In genomic region chr3:169060037-169060436, GRCh38 we compare ENCODE assay signal across 16 cellular contexts.
DNase-seq lines count a peak whose midpoint lies in the region; ATAC-seq and TF ChIP-seq lines count a peak whose summit lies in the region.
"Had no signal": no experiment of that assay in that cellular context is flagged by ENCODE, and none has a peak within 500 bp of the region (broad histone marks: within the 10 kb centered on the region; RNA-seq: fewer than 3 reads in every experiment).

No MANE protein-coding gene starts in this region.

- H3K36me3 ChIP-seq in BJ (ENCODE audit: control insufficient read depth, insufficient read depth, low read length), result no peaks in the 10 kb centered on the region
- no peaks in the 10 kb centered on the region for H3K36me3 ChIP-seq in IMR-90 (ENCODE audit: control insufficient read depth, insufficient read depth, low read length)
- H3K36me3 ChIP-seq in aorta (ENCODE audit: control insufficient read depth in 1 of 2, insufficient read depth in 2 of 2, low read length in 1 of 2), result no peaks in the 10 kb centered on the region
- H3K36me3 ChIP-seq: pancreas had no signal

- TF ChIP-seq RAD21 in IMR-90 (IDR thresholded peaks at IDR 0.05; ENCODE audit: low read length), result no peak

- no peaks in the 10 kb centered on the region for H4K20me1 ChIP-seq in IMR-90 (ENCODE audit: insufficient read depth, low read length)

- no peak overlapping the region for H3K27ac ChIP-seq in IMR-90 (ENCODE audit: insufficient read depth, low read length)
- H3K27ac ChIP-seq in VCaP, result no peak overlapping the region
- H3K27ac ChIP-seq in aorta (ENCODE audit: low read depth in 1 of 2, low read length in 2 of 2), result no peak overlapping the region
- H3K27ac ChIP-seq: HL-60, KMS-11, pancreas had no signal

- no peak overlapping the region for H2AFZ ChIP-seq in IMR-90 (replicated peaks; ENCODE audit: low read length, poor library complexity)

- 80% methylated on average over 1 of the region's 3 CpGs; no CpG with 5 or more reads in 1 of the 2 experiments for WGBS in IMR-90 (ENCODE audit: extremely low coverage in 2 of 2, insufficient read length in 1 of 2), 2 experiments
- WGBS in aorta, 2 donors, result 73 to 86% methylated on average over 3 of the region's 3 CpGs

- no peak overlapping the region for H4K5ac ChIP-seq in IMR-90 (ENCODE audit: low read depth, low read length)

- H3K4ac ChIP-seq in IMR-90 (ENCODE audit: low read depth, low read length), result no peak overlapping the region

- H4K91ac ChIP-seq in IMR-90 (ENCODE audit: insufficient read depth, low read depth, low read length), result no peak overlapping the region

- intact Hi-C loops in IMR-90 (cut with micrococcal nuclease), result no loop called here
- intact Hi-C loops in sciatic nerve (cut with DNase I), result no loop called here
- intact Hi-C loops in aorta (cut with DNase I), result no loop called here

- H2BK20ac ChIP-seq in IMR-90 (ENCODE audit: low read depth, low read length), result no peak overlapping the region

- POLR2A ChIA-PET in BJ (lab: Charles Lee) (no interaction called here), IMR-90 (lab: Charles Lee; ENCODE audit: unreplicated experiment) (no interaction called here)

- no peak overlapping the region for H3K14ac ChIP-seq in IMR-90 (replicated peaks; ENCODE audit: low read depth, low read length)

- CTCF ChIA-PET in BJ (lab: Yijun Ruan, JAX), result interaction anchor here (0.9 to 2.3 kb wide), 5 partner anchors 9 to 609 kb away, joined by 3 to 7 read pairs (median 5); no protein-coding TSS in a partner anchor
- CTCF ChIA-PET in IMR-90 (lab: Yijun Ruan, JAX), result interaction anchor here (0.7 to 2.3 kb wide), 3 partner anchors 12 to 609 kb away, joined by 4 to 7 read pairs (median 4); no protein-coding TSS in a partner anchor

- no peak overlapping the region for H3K4me2 ChIP-seq in IMR-90 (ENCODE audit: low read depth, low read length)
- H3K4me2 ChIP-seq: KMS-11 had no signal

- no peak overlapping the region for H2BK120ac ChIP-seq in IMR-90 (ENCODE audit: low read depth, low read length)

- H3K18ac ChIP-seq in IMR-90 (ENCODE audit: low read depth, low read length), result no peak overlapping the region

- H2AK9ac ChIP-seq in IMR-90 (replicated peaks; ENCODE audit: low read depth, low read length, poor library complexity), result no peak overlapping the region

- H3K4me1 ChIP-seq in IMR-90 (ENCODE audit: control insufficient read depth, insufficient read depth, low read length) (no peaks in the 10 kb centered on the region), aorta (ENCODE audit: control insufficient read depth in 1 of 2, insufficient read depth in 2 of 2, low read length in 2 of 2) (no peaks in the 10 kb centered on the region)
- H3K4me1 ChIP-seq: pancreas had no signal

- no peak overlapping the region for H2AK5ac ChIP-seq in IMR-90 (ENCODE audit: low read depth, low read length)

- no peak for DNase-seq in BJ (ENCODE audit: low read depth)
- peak; percentile 13 for DNase-seq in IMR-90
- DNase-seq in fibroblast of the aortic adventitia (ENCODE audit: low read depth), result peak; percentile 20
- no peak for DNase-seq in GM19240 (ENCODE audit: insufficient read length, low spot score)
- DNase-seq in sciatic nerve (ENCODE audit: low spot score), result no peak
- no peak for DNase-seq in aorta
- DNase-seq: activated CD8-positive, alpha-beta T cell treated with anti-CD3 and anti-CD28 coated beads, Interleukin-2, amount 10 ng/mL, durations not matched to agents 7 days and 5 days; activated naive CD8-positive, alpha-beta T cell treated with anti-CD3 and anti-CD28 coated beads, Interleukin-2, amount 50 U/mL, for 24 hours; central memory CD4-positive, alpha-beta T cell; NCI-H1417 treated with DMSO at 0.1 percent for 48 hours; pancreas; stimulated activated CD4-positive, alpha-beta T cell treated with anti-CD3 and anti-CD28 coated beads, Interleukin-4, amount 100 ng/mL, for 4 hours had no signal

- H3K56ac ChIP-seq in IMR-90 (ENCODE audit: extremely low read depth, insufficient read depth, low read length), result no peak overlapping the region

- no peak overlapping the region for H4K8ac ChIP-seq in IMR-90 (ENCODE audit: low read depth in 2 of 2, low read length in 2 of 2)

- H2BK5ac ChIP-seq in IMR-90 (ENCODE audit: low read depth, low read length, poor library complexity, severe bottlenecking), result no peak overlapping the region

- H3K4me3 ChIP-seq in BJ (ENCODE audit: low read depth, low read length) (no peak overlapping the region), IMR-90 (ENCODE audit: insufficient read depth, low read depth, low read length) (no peak overlapping the region), fibroblast of the aortic adventitia (ENCODE audit: low read depth, low read length) (no peak overlapping the region), aorta (ENCODE audit: low read length in 2 of 2) (no peak overlapping the region)
- H3K4me3 ChIP-seq: pancreas had no signal

- H2BK15ac ChIP-seq in IMR-90 (ENCODE audit: low read depth, low read length), result no peak overlapping the region

- BruUV-seq in IMR-90 (replicated peaks; lab: Mats Ljungman, UMichigan), result no TSS peak

- no peaks in the 10 kb centered on the region for H3K79me1 ChIP-seq in IMR-90 (ENCODE audit: low read depth in 1 of 2, low read length in 2 of 2)

- in situ Hi-C loops in IMR-90 (cut with MboI; ENCODE audit: low sequenced_read_pairs), result no loop called here

- no peak overlapping the region for H3K9ac ChIP-seq in IMR-90 (ENCODE audit: low read depth, low read length)
- H3K9ac ChIP-seq: KMS-11 had no signal

- dilution Hi-C loops in IMR-90 (cut with HindIII; ENCODE audit: low sequenced_read_pairs, unreplicated experiment), result no loop called here

- ATAC-seq in IMR-90 (ENCODE audit: low read depth) (no peak; the same call in 1 of the 2 replicates), sciatic nerve (no peak), aorta (ENCODE audit: low FRiP score) (no peak), HG02885 (IDR thresholded peaks at IDR 0.05; ENCODE audit: poor library complexity, unreplicated experiment) (no peak)
- ATAC-seq: activated CD8-positive, alpha-beta T cell treated with anti-CD3 and anti-CD28 coated beads, Interleukin-2, amount 10 ng/mL, durations not matched to agents 7 days and 5 days; activated naive CD8-positive, alpha-beta T cell treated with anti-CD3 and anti-CD28 coated beads, Interleukin-2, amount 50 U/mL, for 24 hours; pancreas had no signal

- peak; percentile 21; the same call in 1 of the 2 replicates for TF ChIP-seq CTCF in BJ (IDR thresholded peaks at IDR 0.05; ENCODE audit: insufficient read depth, low read depth, low read length)
- peak; percentile 37 for TF ChIP-seq CTCF in IMR-90 (conservative IDR thresholded peaks at IDR 0.05; ENCODE audit: low read depth, low read length)
- peak; percentile 12; the same call in 1 of the 2 replicates for TF ChIP-seq CTCF in VCaP (conservative IDR thresholded peaks at IDR 0.05)
- peak; percentile 22 for TF ChIP-seq CTCF in fibroblast of the aortic adventitia (IDR thresholded peaks at IDR 0.05; ENCODE audit: insufficient read depth, low read length)

- H3K9me1 ChIP-seq in IMR-90 (ENCODE audit: insufficient read depth, low read length), result no peaks in the 10 kb centered on the region

- no peak for TF ChIP-seq POLR2A in IMR-90 (IDR thresholded peaks at IDR 0.05; ENCODE audit: low read depth, low read length)

- H3K9me3 ChIP-seq in IMR-90 (ENCODE audit: control insufficient read depth, insufficient read depth, low read length), result no peaks in the 10 kb centered on the region
- H3K9me3 ChIP-seq in aorta (ENCODE audit: control insufficient read depth, low read length), result no peaks in the 10 kb centered on the region
- H3K9me3 ChIP-seq: pancreas had no signal

- H3K27me3 ChIP-seq in BJ (ENCODE audit: control insufficient read depth, insufficient read depth, low read length) (no peaks in the 10 kb centered on the region), IMR-90 (ENCODE audit: control insufficient read depth, insufficient read depth, low read length) (no peaks in the 10 kb centered on the region), aorta (ENCODE audit: control insufficient read depth in 1 of 2, insufficient read depth in 2 of 2, low read length in 1 of 2) (no peaks in the 10 kb centered on the region)
- H3K27me3 ChIP-seq: pancreas had no signal

- H3K23ac ChIP-seq in IMR-90 (ENCODE audit: low read depth, low read length), result no peak overlapping the region

TF ChIP-seq in IMR-90, 13 proteins besides CTCF, POLR2A, EP300 and RAD21:
- TF ChIP-seq ELK1 (IDR thresholded peaks at IDR 0.05; ENCODE audit: borderline replicate concordance, low read depth, low read length) (no peak), RCOR1 (IDR thresholded peaks at IDR 0.05; ENCODE audit: insufficient replicate concordance, low read length) (no peak), SMC3 (IDR thresholded peaks at IDR 0.05; ENCODE audit: low read depth, low read length) (no peak), FOS (IDR thresholded peaks at IDR 0.05; ENCODE audit: low read depth, low read length) (no peak), USF2 (IDR thresholded peaks at IDR 0.05; ENCODE audit: low read depth, low read length) (no peak), MAZ (IDR thresholded peaks at IDR 0.05; ENCODE audit: borderline replicate concordance, low read depth, low read length) (no peak)

Comparison
In these comparisons a context has a peak if more than half of its experiments do, and no peak if none do; other contexts are left out.
1. DNase-seq: peak in IMR-90 (single experiment) and fibroblast of the aortic adventitia (single experiment); none in BJ (single experiment), GM19240 (single experiment), sciatic nerve (single experiment) and aorta (0 of 2).
2. Peak in every context shown above with its lines, with median percentiles within 50 percentile points of each other: CTCF ChIP-seq.